In genomic region chr7:77107659-77108058, GRCh38 we compare ENCODE assay signal across 2 cellular contexts. TPM values are rescaled to one million over a fixed set of nuclear protein-coding genes. Genes with fewer than 3 reads are reported as not detected.
"Had no signal": no experiment of that assay in that cellular context is flagged by ENCODE, and none has a peak within 500 bp of the region (broad histone marks: within the 10 kb centered on the region; RNA-seq: fewer than 3 reads in every experiment).

No MANE protein-coding gene starts in this region.

RNA-seq across cellular contexts. Expression of gene SPDYE18, which starts 45.3 kb away (rescaled TPM):
- total RNA-seq: esophagus mucosa, thoracic aorta had no signal
